ENCODE assay signal across 9 cellular contexts in genomic region chr3:50259432-50260026, GRCh38. TPM values are rescaled to one million over a fixed set of nuclear protein-coding genes. Genes with fewer than 3 reads are reported as not detected.
DNase-seq lines count a peak whose midpoint lies in the region; ATAC-seq and TF ChIP-seq lines count a peak whose summit lies in the region.
"Had no signal": no experiment of that assay in that cellular context is flagged by ENCODE, and none has a peak within 500 bp of the region (broad histone marks: within the 10 kb centered on the region; RNA-seq: fewer than 3 reads in every experiment).

No MANE protein-coding gene starts in this region.

- no peak overlapping the region for H3K23ac ChIP-seq in trophoblast cell (ENCODE audit: low read length)

- H2BK120ac ChIP-seq in trophoblast cell (ENCODE audit: insufficient read depth, low read length, poor library complexity) = no peak overlapping the region

- WGBS in trophoblast cell (ENCODE audit: extremely low coverage, insufficient coverage, insufficient read length) = no CpG with 5 or more reads among the region's 18 CpGs

- H3K4me1 ChIP-seq in colonic mucosa (peaks cover 4% of the 10 kb centered on the region), trophoblast cell (ENCODE audit: control insufficient read depth in 1 of 2, insufficient read depth in 2 of 2, low read length in 2 of 2) (peaks cover 24 to 26% of the 10 kb centered on the region in 2 experiments)

- peak overlapping the region; percentile 72 for H3K27ac Mint-ChIP-seq in T-helper 1 cell treated with Interleukin-12 subunit alpha and Interleukin-12 subunit beta and Interleukin-4 antibody, amounts not matched to agents 30 μg/mL and 1 μg/mL, for 36 hours

- H3K27me3 Mint-ChIP-seq in T-helper 1 cell treated with Interleukin-12 subunit alpha and Interleukin-12 subunit beta and Interleukin-4 antibody, amounts not matched to agents 30 μg/mL and 1 μg/mL, for 36 hours (ENCODE audit: low read depth) = no peaks in the 10 kb centered on the region

- H4K91ac ChIP-seq in trophoblast cell (ENCODE audit: low read depth, low read length) = peak overlapping the region; percentile 31

- in situ Hi-C loops in G401 (cut with HindIII; ENCODE audit: low sequenced_read_pairs) = loop anchor here (10.0 kb wide), 1 partner anchor 95 kb away; the partner anchor contains the start of genes CYB561D2, NPRL2 and TMEM115

- H3K4me3 ChIP-seq in colonic mucosa = no peak overlapping the region
- no peak overlapping the region for H3K4me3 ChIP-seq in trophoblast cell (ENCODE audit: low read depth, low read length)

- H2BK12ac ChIP-seq in trophoblast cell (ENCODE audit: low read length) = no peak overlapping the region

- peak overlapping the region; percentile 14 for H3K4ac ChIP-seq in trophoblast cell (ENCODE audit: low read depth, low read length)

- peak overlapping the region; percentile 3 for H4K12ac ChIP-seq in trophoblast cell (ENCODE audit: low read depth, low read length)

- peaks cover 5% of the 10 kb centered on the region for H3K4me1 Mint-ChIP-seq in T-helper 1 cell treated with Interleukin-12 subunit alpha and Interleukin-12 subunit beta and Interleukin-4 antibody, amounts not matched to agents 30 μg/mL and 1 μg/mL, for 36 hours (ENCODE audit: low read depth)

- no peak overlapping the region for H2AFZ ChIP-seq in trophoblast cell (ENCODE audit: insufficient read depth, low read length, poor library complexity)

- H3K18ac ChIP-seq in trophoblast cell (ENCODE audit: low read length) = no peak overlapping the region

- H2AK5ac ChIP-seq in trophoblast cell (ENCODE audit: low read length) = peak overlapping the region; percentile 34

- H3K79me1 ChIP-seq in trophoblast cell (ENCODE audit: low read length) = peaks cover 26% of the 10 kb centered on the region

- DNase-seq in T-helper 1 cell (no peak), colonic mucosa (no peak), trophoblast cell (no peak), GOT3 (lab: John Stamatoyannopoulos, UW) (no peak), AG08395 (ENCODE audit: low spot score) (no peak), G401 (ENCODE audit: low spot score) (no peak)

- H3K27ac ChIP-seq in colonic mucosa (peak overlapping the region; percentile 90), trophoblast cell (ENCODE audit: low read depth, low read length) (peak overlapping the region; percentile 22)

- H3K4me3 Mint-ChIP-seq in T-helper 1 cell treated with Interleukin-12 subunit alpha and Interleukin-12 subunit beta and Interleukin-4 antibody, amounts not matched to agents 30 μg/mL and 1 μg/mL, for 36 hours = peak overlapping the region; percentile 70

- no peak overlapping the region for H4K8ac ChIP-seq in trophoblast cell (ENCODE audit: low read depth, low read length)

- ATAC-seq in HG03378 (IDR thresholded peaks at IDR 0.05; ENCODE audit: unreplicated experiment) = peak; percentile 15

- peaks cover 9% of the 10 kb centered on the region for H3K79me2 ChIP-seq in trophoblast cell (ENCODE audit: control insufficient read depth, insufficient read depth, low read length, poor library complexity)

- H3K36me3 ChIP-seq in colonic mucosa (peaks cover 8% of the 10 kb centered on the region), trophoblast cell (ENCODE audit: control insufficient read depth in 1 of 2, insufficient read depth in 2 of 2, low read length in 2 of 2) (peaks cover 41% of the 10 kb centered on the region in 2 experiments)

- no peak overlapping the region for H3K14ac ChIP-seq in trophoblast cell (ENCODE audit: low read length)

- intact Hi-C loops in colonic mucosa (cut with DNase I) = no loop called here

- TF ChIP-seq CTCF in colonic mucosa (IDR thresholded peaks at IDR 0.05) = no peak

- H2BK5ac ChIP-seq in trophoblast cell (ENCODE audit: low read depth, low read length, poor library complexity) = no peak overlapping the region

- no peaks in the 10 kb centered on the region for H3K9me3 ChIP-seq in colonic mucosa
- no peaks in the 10 kb centered on the region for H3K9me3 ChIP-seq in trophoblast cell (ENCODE audit: insufficient read depth, low read depth, low read length)

- H3K9me3 Mint-ChIP-seq in T-helper 1 cell treated with Interleukin-12 subunit alpha and Interleukin-12 subunit beta and Interleukin-4 antibody, amounts not matched to agents 30 μg/mL and 1 μg/mL, for 36 hours = no peaks in the 10 kb centered on the region

- H3K9ac ChIP-seq in colonic mucosa (ENCODE audit: low read depth in 2 of 2, low read length in 2 of 2) (peak overlapping the region; percentile 55 to 86), trophoblast cell (ENCODE audit: low read length) (no peak overlapping the region)

- H3K27me3 ChIP-seq in colonic mucosa (no peaks in the 10 kb centered on the region), trophoblast cell (ENCODE audit: insufficient read depth, low read length) (no peaks in the 10 kb centered on the region)

- H3K36me3 Mint-ChIP-seq in T-helper 1 cell treated with Interleukin-12 subunit alpha and Interleukin-12 subunit beta and Interleukin-4 antibody, amounts not matched to agents 30 μg/mL and 1 μg/mL, for 36 hours (ENCODE audit: low read depth) = peaks cover 23% of the 10 kb centered on the region

- peak overlapping the region; percentile 21 for H3K4me2 ChIP-seq in trophoblast cell (ENCODE audit: low read length)

RNA-seq across cellular contexts. Expression of gene SEMA3B, which starts 9.4 kb away (rescaled TPM):
- total RNA-seq in colonic mucosa = 10 to 100 TPM; 51.6 to 57.0 TPM
- polyA plus RNA-seq in trophoblast cell (2013) = 1.8 and 2.0 TPM in 2 replicates
- 68.1 and 81.8 TPM in 2 replicates for total RNA-seq in G401 (2014; rRNA removed; shearing (Covaris generic))

RNA-seq across cellular contexts. Expression of gene LSMEM2, which starts 19.4 kb away (rescaled TPM):
- total RNA-seq in colonic mucosa = not detected
- 0.06 and 0.08 TPM in 2 replicates for polyA plus RNA-seq in trophoblast cell (2013)
- 1.6 TPM in 1 of 2 replicates, not detected in the other for total RNA-seq in G401 (2014; rRNA removed; shearing (Covaris generic))
- polyA plus RNA-seq: BJ had no signal

RNA-seq across cellular contexts. Expression of gene GNAI2, which starts 23.5 kb away (rescaled TPM):
- total RNA-seq in colonic mucosa = 10 to 100 TPM; 48.7 to 77.4 TPM
- 191 and 192 TPM in 2 replicates for polyA plus RNA-seq in trophoblast cell (2013)
- 67.4 and 104 TPM in 2 replicates for total RNA-seq in G401 (2014; rRNA removed; shearing (Covaris generic))

RNA-seq across cellular contexts. Expression of gene IFRD2, which starts 32.7 kb away (rescaled TPM):
- total RNA-seq in colonic mucosa = 100 to 1,000 TPM in 1 of 2 donors, 10 to 100 TPM in 1; 52.8 to 129 TPM
- 36.9 and 37.3 TPM in 2 replicates for polyA plus RNA-seq in trophoblast cell (2013)
- total RNA-seq in G401 (2014; rRNA removed; shearing (Covaris generic)) = 88.7 and 97.4 TPM in 2 replicates

RNA-seq across cellular contexts. Expression of gene HYAL3, which starts 39.7 kb away (rescaled TPM):
- total RNA-seq in colonic mucosa = 1 to 10 TPM; 2.5 to 4.2 TPM
- 10.8 and 11.2 TPM in 2 replicates for polyA plus RNA-seq in trophoblast cell (2013)
- 7.9 and 10.0 TPM in 2 replicates for total RNA-seq in G401 (2014; rRNA removed; shearing (Covaris generic))
